Comparison of ENCODE assay signal across 10 cellular contexts in genomic region chr11:38577769-38578168, GRCh38.
"Had no signal": no experiment of that assay in that cellular context is flagged by ENCODE, and none has a peak within 500 bp of the region (broad histone marks: within the 10 kb centered on the region; RNA-seq: fewer than 3 reads in every experiment).

No MANE protein-coding gene starts in this region.

- H3K27ac ChIP-seq: GM23248 had no signal

- DNase-seq: GM23248, GOT3, H7, H9, HCEC 1CT, HFFc6 had no signal

- ATAC-seq: GM23338, HCT116 had no signal

- H3K4me1 ChIP-seq: HAP-1 had no signal

- H3K9me3 ChIP-seq: HAP-1 had no signal

- H3K36me3 ChIP-seq: HAP-1 had no signal

- H3K4me2 ChIP-seq: GM23338 had no signal

- FAIRE-seq: H1 had no signal

- H3K4me3 ChIP-seq: GM23248, GM23338, HAP-1 had no signal

- H2AFZ ChIP-seq: GM23248, GM23338 had no signal

- H3K9ac ChIP-seq: GM23248 had no signal
